40 cellular contexts compared by ENCODE assay signal in genomic region chr17:171871-172270, GRCh38. TPM values are rescaled to one million over a fixed set of nuclear protein-coding genes. Genes with fewer than 3 reads are reported as not detected.
"Had no signal": no experiment of that assay in that cellular context is flagged by ENCODE, and none has a peak within 500 bp of the region (broad histone marks: within the 10 kb centered on the region; RNA-seq: fewer than 3 reads in every experiment).

No MANE protein-coding gene starts in this region.

- FAIRE-seq: astrocyte had no signal

- H3K4me1 ChIP-seq: adrenal gland, body of pancreas, breast epithelium had no signal

- H3K9me3 ChIP-seq: adrenal gland, body of pancreas, breast epithelium had no signal

- H3K36me3 Mint-ChIP-seq: activated CD4-positive, alpha-beta memory T cell treated with anti-CD3 and anti-CD28 coated beads for 36 hours; activated naive CD4-positive, alpha-beta T cell treated with anti-CD3 and anti-CD28 coated beads, Interleukin-2, amount 50 U/mL, for 72 hours; activated naive CD8-positive, alpha-beta T cell treated with anti-CD3 and anti-CD28 coated beads for 36 hours had no signal

- DNase-seq: activated B cell treated with CpG ODN at 0.5 μM for 24 hours; activated CD4-positive, alpha-beta memory T cell treated with anti-CD3 and anti-CD28 coated beads for 36 hours; activated CD4-positive, alpha-beta T cell treated with anti-CD3 and anti-CD28 coated beads for 4 hours; activated CD4-positive, alpha-beta T cell treated with anti-CD3 and anti-CD28 coated beads, Interleukin-2, amount 10 ng/mL, durations not matched to agents 24 days and 14 days; activated CD4-positive, alpha-beta T cell treated with anti-CD3 and anti-CD28 coated beads, Interleukin-2, amount 50 U/mL, for 1 hour; activated CD4-positive, alpha-beta T cell treated with anti-CD3 and anti-CD28 coated beads, Interleukin-2, amount 50 U/mL, for 4 hours; activated CD4-positive, CD25-positive, alpha-beta regulatory T cell treated with anti-CD3 and anti-CD28 coated beads, Interleukin-2, amount 50 U/mL, for 72 hours; activated CD8-positive, alpha-beta memory T cell treated with anti-CD3 and anti-CD28 coated beads, Interleukin-2, amount 50 U/mL, for 4 hours; activated CD8-positive, alpha-beta T cell treated with anti-CD3 and anti-CD28 coated beads for 36 hours; activated effector memory CD4-positive, alpha-beta T cell treated with anti-CD3 and anti-CD28 coated beads, Interleukin-2, amount 50 U/mL, for 16 hours; activated gamma-delta T cell treated with Interleukin-2 at 50 U/mL for 16 hours; activated naive CD4-positive, alpha-beta T cell; activated naive CD4-positive, alpha-beta T cell treated with anti-CD3 and anti-CD28 coated beads for 36 hours; activated naive CD4-positive, alpha-beta T cell treated with anti-CD3 and anti-CD28 coated beads, Interleukin-2, amount 50 U/mL, for 16 hours; activated naive CD8-positive, alpha-beta T cell treated with anti-CD3 and anti-CD28 coated beads for 36 hours; activated T-cell treated with anti-CD3 and anti-CD28 coated beads for 4 hours; activated T-cell treated with anti-CD3 and anti-CD28 coated beads, Interleukin-2, amount 50 U/mL, for 1 hour; activated T-cell treated with anti-CD3 and anti-CD28 coated beads, Interleukin-2, amount 50 U/mL, for 4 hours; activated T-cell treated with anti-CD3 and anti-CD28 coated beads, Interleukin-2, amount 50 U/mL, for 72 hours; adrenal gland; amniotic stem cell; body of pancreas; brain microvascular endothelial cell; caudate nucleus; cerebellar nuclear complex; SW 1271; T-helper 1 cell; T-helper 2 cell; T-helper 9 cell; WERI-Rb-1 had no signal

- H3K27ac ChIP-seq: adrenal gland, body of pancreas, brain microvascular endothelial cell, breast epithelium, WERI-Rb-1 had no signal

- H3K27ac Mint-ChIP-seq: activated B cell treated with CpG ODN at 0.5 μM for 24 hours; activated CD4-positive, alpha-beta memory T cell treated with anti-CD3 and anti-CD28 coated beads for 36 hours; activated CD4-positive, alpha-beta T cell treated with anti-CD3 and anti-CD28 coated beads, Interleukin-2, amount 10 ng/mL, durations not matched to agents 24 days and 14 days; activated CD8-positive, alpha-beta T cell treated with anti-CD3 and anti-CD28 coated beads for 36 hours; activated naive CD4-positive, alpha-beta T cell treated with anti-CD3 and anti-CD28 coated beads for 36 hours; activated naive CD4-positive, alpha-beta T cell treated with anti-CD3 and anti-CD28 coated beads, Interleukin-2, amount 50 U/mL, for 72 hours; activated naive CD8-positive, alpha-beta T cell treated with anti-CD3 and anti-CD28 coated beads for 36 hours; activated T-cell treated with anti-CD3 and anti-CD28 coated beads, Interleukin-2, amount 50 U/mL, for 72 hours; activated T-helper 1 cell treated with anti-CD3 and anti-CD28 coated beads, Interleukin-12 subunit alpha, Interleukin-12 subunit beta, Interleukin-2, Interleukin-4 antibody, amounts not matched to agents 30 ng/mL and 10 ng/mL and 1 ng/mL, durations not matched to agents 14 hours and 24 hours and 36 hours; activated T-helper 17 cell treated with anti-CD3 and anti-CD28 coated beads, Interleukin-2, amount 50 U/mL, for 72 hours; T-helper 1 cell treated with Interleukin-12 subunit alpha and Interleukin-12 subunit beta and Interleukin-4 antibody, amounts not matched to agents 30 μg/mL and 1 μg/mL, for 36 hours; T-helper 2 cell treated with Interferon-gamma antibody and Interleukin-4, amounts not matched to agents 5 μg/mL and 100 μg/mL, for 36 hours had no signal

- ATAC-seq: activated CD8-positive, alpha-beta T cell treated with anti-CD3 and anti-CD28 coated beads for 36 hours; activated naive CD4-positive, alpha-beta T cell treated with anti-CD3 and anti-CD28 coated beads, Interleukin-2, amount 50 U/mL, for 72 hours; activated T-cell treated with anti-CD3 and anti-CD28 coated beads, Interleukin-2, amount 50 U/mL, for 4 hours; activated T-cell treated with anti-CD3 and anti-CD28 coated beads, Interleukin-2, amount 50 U/mL, for 72 hours; activated T-helper 17 cell treated with anti-CD3 and anti-CD28 coated beads, Interleukin-2, amount 50 U/mL, for 72 hours; body of pancreas had no signal

- H3K4me3 ChIP-seq: adrenal gland, body of pancreas, breast epithelium had no signal

- H3K9me3 Mint-ChIP-seq: activated B cell treated with CpG ODN at 0.5 μM for 24 hours; activated CD4-positive, alpha-beta memory T cell treated with anti-CD3 and anti-CD28 coated beads for 36 hours; activated CD4-positive, alpha-beta T cell treated with anti-CD3 and anti-CD28 coated beads, Interleukin-2, amount 10 ng/mL, durations not matched to agents 24 days and 14 days; activated CD8-positive, alpha-beta T cell treated with anti-CD3 and anti-CD28 coated beads for 36 hours; activated naive CD4-positive, alpha-beta T cell treated with anti-CD3 and anti-CD28 coated beads for 36 hours; activated naive CD4-positive, alpha-beta T cell treated with anti-CD3 and anti-CD28 coated beads, Interleukin-2, amount 50 U/mL, for 72 hours; activated naive CD8-positive, alpha-beta T cell treated with anti-CD3 and anti-CD28 coated beads for 36 hours; activated T-cell treated with anti-CD3 and anti-CD28 coated beads, Interleukin-2, amount 50 U/mL, for 4 hours; activated T-cell treated with anti-CD3 and anti-CD28 coated beads, Interleukin-2, amount 50 U/mL, for 72 hours; activated T-helper 1 cell treated with anti-CD3 and anti-CD28 coated beads, Interleukin-12 subunit alpha, Interleukin-12 subunit beta, Interleukin-2, Interleukin-4 antibody, amounts not matched to agents 30 ng/mL and 10 ng/mL and 1 ng/mL, durations not matched to agents 14 hours and 24 hours and 36 hours; activated T-helper 17 cell treated with anti-CD3 and anti-CD28 coated beads, Interleukin-2, amount 50 U/mL, for 72 hours; central memory CD8-positive, alpha-beta T cell; T-helper 1 cell treated with Interleukin-12 subunit alpha and Interleukin-12 subunit beta and Interleukin-4 antibody, amounts not matched to agents 30 μg/mL and 1 μg/mL, for 36 hours; T-helper 2 cell treated with Interferon-gamma antibody and Interleukin-4, amounts not matched to agents 5 μg/mL and 100 μg/mL, for 36 hours had no signal

- H3K36me3 ChIP-seq: adrenal gland, brain microvascular endothelial cell, breast epithelium had no signal

- H3K27me3 Mint-ChIP-seq: activated CD4-positive, alpha-beta T cell treated with anti-CD3 and anti-CD28 coated beads, Interleukin-2, amount 10 ng/mL, durations not matched to agents 24 days and 14 days; activated CD8-positive, alpha-beta T cell treated with anti-CD3 and anti-CD28 coated beads for 36 hours; central memory CD8-positive, alpha-beta T cell had no signal

- H3K4me1 Mint-ChIP-seq: activated B cell treated with CpG ODN at 0.5 μM for 24 hours; activated T-helper 17 cell treated with anti-CD3 and anti-CD28 coated beads, Interleukin-2, amount 50 U/mL, for 72 hours; central memory CD8-positive, alpha-beta T cell had no signal

- H3K27me3 ChIP-seq: adrenal gland, body of pancreas, breast epithelium had no signal

- H3K4me3 Mint-ChIP-seq: activated B cell treated with CpG ODN at 0.5 μM for 24 hours; activated CD4-positive, alpha-beta memory T cell treated with anti-CD3 and anti-CD28 coated beads for 36 hours; activated CD4-positive, alpha-beta T cell treated with anti-CD3 and anti-CD28 coated beads, Interleukin-2, amount 10 ng/mL, durations not matched to agents 24 days and 14 days; activated CD8-positive, alpha-beta T cell treated with anti-CD3 and anti-CD28 coated beads for 36 hours; activated naive CD4-positive, alpha-beta T cell treated with anti-CD3 and anti-CD28 coated beads for 36 hours; activated naive CD8-positive, alpha-beta T cell treated with anti-CD3 and anti-CD28 coated beads for 36 hours; activated T-cell treated with anti-CD3 and anti-CD28 coated beads, Interleukin-2, amount 50 U/mL, for 4 hours; activated T-cell treated with anti-CD3 and anti-CD28 coated beads, Interleukin-2, amount 50 U/mL, for 72 hours; activated T-helper 1 cell treated with anti-CD3 and anti-CD28 coated beads, Interleukin-12 subunit alpha, Interleukin-12 subunit beta, Interleukin-2, Interleukin-4 antibody, amounts not matched to agents 30 ng/mL and 10 ng/mL and 1 ng/mL, durations not matched to agents 14 hours and 24 hours and 36 hours; activated T-helper 17 cell treated with anti-CD3 and anti-CD28 coated beads, Interleukin-2, amount 50 U/mL, for 72 hours; central memory CD8-positive, alpha-beta T cell; T-helper 1 cell treated with Interleukin-12 subunit alpha and Interleukin-12 subunit beta and Interleukin-4 antibody, amounts not matched to agents 30 μg/mL and 1 μg/mL, for 36 hours; T-helper 2 cell treated with Interferon-gamma antibody and Interleukin-4, amounts not matched to agents 5 μg/mL and 100 μg/mL, for 36 hours had no signal

RNA-seq across cellular contexts. Expression of gene DOC2B, which starts 9.6 kb away (rescaled TPM):
- total RNA-seq: activated B cell treated with CpG ODN at 0.5 μM for 24 hours; activated CD8-positive, alpha-beta T cell treated with anti-CD3 and anti-CD28 coated beads for 36 hours had no signal

RNA-seq across cellular contexts. Expression of gene SCGB1C2, which starts 34.5 kb away (rescaled TPM):
- total RNA-seq: activated B cell treated with CpG ODN at 0.5 μM for 24 hours; activated CD4-positive, alpha-beta memory T cell treated with anti-CD3 and anti-CD28 coated beads for 36 hours; activated CD4-positive, alpha-beta T cell treated with anti-CD3 and anti-CD28 coated beads, Interleukin-2, amount 10 ng/mL, durations not matched to agents 24 days and 14 days; activated CD8-positive, alpha-beta memory T cell treated with anti-CD3 and anti-CD28 coated beads for 36 hours; activated CD8-positive, alpha-beta T cell treated with anti-CD3 and anti-CD28 coated beads for 36 hours; activated naive CD4-positive, alpha-beta T cell treated with anti-CD3 and anti-CD28 coated beads for 36 hours; activated naive CD4-positive, alpha-beta T cell treated with anti-CD3 and anti-CD28 coated beads, Interleukin-2, amount 50 U/mL, for 72 hours; activated naive CD8-positive, alpha-beta T cell treated with anti-CD3 and anti-CD28 coated beads for 36 hours; activated T-cell treated with anti-CD3 and anti-CD28 coated beads, Interleukin-2, amount 50 U/mL, for 4 hours; activated T-cell treated with anti-CD3 and anti-CD28 coated beads, Interleukin-2, amount 50 U/mL, for 72 hours; activated T-helper 1 cell treated with anti-CD3 and anti-CD28 coated beads, Interleukin-12 subunit alpha, Interleukin-12 subunit beta, Interleukin-2, Interleukin-4 antibody, amounts not matched to agents 30 ng/mL and 10 ng/mL and 1 ng/mL, durations not matched to agents 14 hours and 24 hours and 36 hours; activated T-helper 17 cell treated with anti-CD3 and anti-CD28 coated beads, Interleukin-2, amount 50 U/mL, for 72 hours; adrenal gland; aorta; astrocyte; body of pancreas; breast epithelium had no signal
- polyA plus RNA-seq: adrenal gland, aorta had no signal
